In genomic region chr1:52686261-52686751, GRCh38 we compare ENCODE assay signal across 8 cellular contexts. TPM values are rescaled to one million over a fixed set of nuclear protein-coding genes. Genes with fewer than 3 reads are reported as not detected.
DNase-seq lines count a peak whose midpoint lies in the region; ATAC-seq and TF ChIP-seq lines count a peak whose summit lies in the region.
"Not testable (repeated sequence)": the region's sequence is repeated elsewhere in the genome, so short reads cannot be mapped to it uniquely, and the experiment has no call there.

No MANE protein-coding gene starts in this region.

- H3K4me1 ChIP-seq in fibroblast of lung (ENCODE audit: control insufficient read depth, extremely low read depth, insufficient read depth, low read length) = not testable (repeated sequence)

- H3K27me3 ChIP-seq in fibroblast of lung (ENCODE audit: control insufficient read depth, insufficient read depth, low read length) = not testable (repeated sequence)

- H3K79me2 ChIP-seq in fibroblast of lung (ENCODE audit: control insufficient read depth, insufficient read depth, low read length) = not testable (repeated sequence)

- intact Hi-C loops in activated T-helper 2 cell treated with anti-CD3 and anti-CD28 coated beads, Interferon-gamma antibody, Interleukin-2, Interleukin-4, amounts not matched to agents 10 μg/mL and 5 μg/mL and 100 μg/mL, durations not matched to agents 14 hours and 24 hours and 36 hours (cut with micrococcal nuclease) = loop anchor here (1.0 to 10.0 kb wide), 3 partner anchors 262 to 542 kb away; partner anchors contain the start of genes ORC1, PRPF38A and ZFYVE9

- not testable (repeated sequence) for H4K20me1 ChIP-seq in fibroblast of lung (ENCODE audit: control insufficient read depth, extremely low read depth, insufficient read depth, low read length)

- not testable (repeated sequence) for H3K27ac ChIP-seq in fibroblast of lung (ENCODE audit: insufficient read depth, low read length)

- not testable (repeated sequence) for H2AFZ ChIP-seq in fibroblast of lung (ENCODE audit: low read length)

- not testable (repeated sequence) for H3K4me3 ChIP-seq in HFF-Myc (replicated peaks; ENCODE audit: low read depth, low read length); fibroblast of lung (replicated peaks in 1 of 4; ENCODE audit: control extremely low read depth in 1 of 4, insufficient read depth in 1 of 4, low read depth in 3 of 4, low read length in 4 of 4)

- peak overlapping the region; percentile 48 for H3K27ac Mint-ChIP-seq in activated T-helper 2 cell treated with anti-CD3 and anti-CD28 coated beads, Interferon-gamma antibody, Interleukin-2, Interleukin-4, amounts not matched to agents 10 μg/mL and 5 μg/mL and 100 μg/mL, durations not matched to agents 14 hours and 24 hours and 36 hours
- peak overlapping the region in 1 of 3 experiments; percentile 19 for H3K27ac Mint-ChIP-seq in nephron
- H3K27ac Mint-ChIP-seq in stimulated activated naive B cell treated with anti-CD40 and anti-IgM and Interleukin-4, amounts not matched to agents 10 μg/mL and 1 μg/mL and 100 μg/mL, for 72 hours = peak overlapping the region; percentile 84

- ATAC-seq in SK-N-SH treated with all-trans-retinoic acid at 6 μM for 48 hours = peak; percentile 90
- peak; percentile 98 to 99 for ATAC-seq in stimulated activated naive B cell treated with anti-CD40 and anti-IgM and Interleukin-4, amounts not matched to agents 10 μg/mL and 1 μg/mL and 100 μg/mL, for 72 hours (replicated peaks)

- H3K9me3 ChIP-seq in fibroblast of lung (ENCODE audit: control insufficient read depth, insufficient read depth, low read depth, low read length) = not testable (repeated sequence)

- H3K4me2 ChIP-seq in fibroblast of lung (ENCODE audit: extremely low read depth, insufficient read depth, low read length) = not testable (repeated sequence)

- DNase-seq in DMS153 (lab: John Stamatoyannopoulos, UW) (peak; percentile 48), NCI-H1417 (lab: John Stamatoyannopoulos, UW) (peak; percentile 55 to 82 (median 57)), fibroblast of lung (ENCODE audit: low read depth in 2 of 2) (peak; percentile 46 to 74)
- DNase-seq in HFF-Myc (ENCODE audit: extremely low read depth, low read depth) = not testable (repeated sequence)
- DNase-seq in activated T-helper 2 cell treated with anti-CD3 and anti-CD28 coated beads, Interferon-gamma antibody, Interleukin-2, Interleukin-4, amounts not matched to agents 10 μg/mL and 5 μg/mL and 100 μg/mL, durations not matched to agents 14 hours and 24 hours and 36 hours (ENCODE audit: low spot score) = peak; percentile 70
- peak; percentile 62 for DNase-seq in stimulated activated naive B cell treated with anti-CD40 and anti-IgM and Interleukin-4, amounts not matched to agents 10 μg/mL and 1 μg/mL and 100 μg/mL, for 72 hours

- H3K36me3 ChIP-seq in fibroblast of lung (ENCODE audit: control insufficient read depth, insufficient read depth, low read length) = not testable (repeated sequence)

- not testable (repeated sequence) for H3K4me1 Mint-ChIP-seq in activated T-helper 2 cell treated with anti-CD3 and anti-CD28 coated beads, Interferon-gamma antibody, Interleukin-2, Interleukin-4, amounts not matched to agents 10 μg/mL and 5 μg/mL and 100 μg/mL, durations not matched to agents 14 hours and 24 hours and 36 hours (ENCODE audit: low read depth); nephron
- H3K4me1 Mint-ChIP-seq in stimulated activated naive B cell treated with anti-CD40 and anti-IgM and Interleukin-4, amounts not matched to agents 10 μg/mL and 1 μg/mL and 100 μg/mL, for 72 hours = peaks cover 11 to 26% of the 10 kb centered on the region in 2 donors

- H3K9ac ChIP-seq in fibroblast of lung (ENCODE audit: insufficient read depth, low read length) = not testable (repeated sequence)

- TF ChIP-seq CTCF in HFF-Myc (IDR thresholded peaks at IDR 0.05; ENCODE audit: low read depth, low read length, missing control alignments) = peak; percentile 70
- peak; percentile 70 to 80 for TF ChIP-seq CTCF in fibroblast of lung (conservative IDR thresholded peaks at IDR 0.05 in 1 of 2, IDR thresholded peaks at IDR 0.05 in 1 of 2; ENCODE audit: low read depth in 1 of 2, low read length in 2 of 2)
- TF ChIP-seq CTCF in nephron (IDR thresholded peaks at IDR 0.05; ENCODE audit: unreplicated experiment in 3 of 3) = peak; percentile 70 to 86 (median 73)

- not testable (repeated sequence) for H3K4me3 Mint-ChIP-seq in activated T-helper 2 cell treated with anti-CD3 and anti-CD28 coated beads, Interferon-gamma antibody, Interleukin-2, Interleukin-4, amounts not matched to agents 10 μg/mL and 5 μg/mL and 100 μg/mL, durations not matched to agents 14 hours and 24 hours and 36 hours (ENCODE audit: low read depth); nephron
- peak overlapping the region in 1 of 2 donors; percentile 41 for H3K4me3 Mint-ChIP-seq in stimulated activated naive B cell treated with anti-CD40 and anti-IgM and Interleukin-4, amounts not matched to agents 10 μg/mL and 1 μg/mL and 100 μg/mL, for 72 hours

- H3K9me3 Mint-ChIP-seq in activated T-helper 2 cell treated with anti-CD3 and anti-CD28 coated beads, Interferon-gamma antibody, Interleukin-2, Interleukin-4, amounts not matched to agents 10 μg/mL and 5 μg/mL and 100 μg/mL, durations not matched to agents 14 hours and 24 hours and 36 hours; nephron; stimulated activated naive B cell treated with anti-CD40 and anti-IgM and Interleukin-4, amounts not matched to agents 10 μg/mL and 1 μg/mL and 100 μg/mL, for 72 hours: not testable (repeated sequence)

- H3K27me3 Mint-ChIP-seq in activated T-helper 2 cell treated with anti-CD3 and anti-CD28 coated beads, Interferon-gamma antibody, Interleukin-2, Interleukin-4, amounts not matched to agents 10 μg/mL and 5 μg/mL and 100 μg/mL, durations not matched to agents 14 hours and 24 hours and 36 hours (ENCODE audit: low read depth); nephron (ENCODE audit: low read depth); stimulated activated naive B cell treated with anti-CD40 and anti-IgM and Interleukin-4, amounts not matched to agents 10 μg/mL and 1 μg/mL and 100 μg/mL, for 72 hours: not testable (repeated sequence)

- H3K36me3 Mint-ChIP-seq in activated T-helper 2 cell treated with anti-CD3 and anti-CD28 coated beads, Interferon-gamma antibody, Interleukin-2, Interleukin-4, amounts not matched to agents 10 μg/mL and 5 μg/mL and 100 μg/mL, durations not matched to agents 14 hours and 24 hours and 36 hours (ENCODE audit: low read depth) = peaks cover 52% of the 10 kb centered on the region
- peaks cover 22% of the 10 kb centered on the region for H3K36me3 Mint-ChIP-seq in nephron (ENCODE audit: low read depth)
- peaks cover 33 to 43% of the 10 kb centered on the region in 2 donors for H3K36me3 Mint-ChIP-seq in stimulated activated naive B cell treated with anti-CD40 and anti-IgM and Interleukin-4, amounts not matched to agents 10 μg/mL and 1 μg/mL and 100 μg/mL, for 72 hours

RNA-seq across cellular contexts. Expression of gene COA7, which starts 11.8 kb away (rescaled TPM):
- 31.5 and 34.2 TPM in 2 replicates for total RNA-seq in activated T-helper 2 cell treated with anti-CD3 and anti-CD28 coated beads, Interferon-gamma antibody, Interleukin-2, Interleukin-4, amounts not matched to agents 10 μg/mL and 5 μg/mL and 100 μg/mL, durations not matched to agents 14 hours and 24 hours and 36 hours
- 14.5 and 15.2 TPM in 2 replicates for total RNA-seq in fibroblast of lung
- polyA plus RNA-seq in fibroblast of lung = 16.2 and 16.8 TPM in 2 replicates
- polyA plus RNA-seq in fibroblast of lung (2012) = 19.0 and 20.2 TPM in 2 replicates
- polyA minus RNA-seq in fibroblast of lung (ENCODE audit: low replicate concordance) = 12.7 and 13.6 TPM in 2 replicates

RNA-seq across cellular contexts. Expression of gene ZYG11B, which starts 39.9 kb away (rescaled TPM):
- total RNA-seq in activated T-helper 2 cell treated with anti-CD3 and anti-CD28 coated beads, Interferon-gamma antibody, Interleukin-2, Interleukin-4, amounts not matched to agents 10 μg/mL and 5 μg/mL and 100 μg/mL, durations not matched to agents 14 hours and 24 hours and 36 hours = 12.7 and 13.2 TPM in 2 replicates
- 36.7 and 50.7 TPM in 2 replicates for total RNA-seq in fibroblast of lung
- polyA plus RNA-seq in fibroblast of lung = 21.1 and 30.2 TPM in 2 replicates
- 9.6 and 14.1 TPM in 2 replicates for polyA plus RNA-seq in fibroblast of lung (2012)
- 22.3 and 23.3 TPM in 2 replicates for polyA minus RNA-seq in fibroblast of lung (ENCODE audit: low replicate concordance)

RNA-seq across cellular contexts. Expression of gene SHISAL2A, which starts 53.3 kb away (rescaled TPM):
- total RNA-seq in activated T-helper 2 cell treated with anti-CD3 and anti-CD28 coated beads, Interferon-gamma antibody, Interleukin-2, Interleukin-4, amounts not matched to agents 10 μg/mL and 5 μg/mL and 100 μg/mL, durations not matched to agents 14 hours and 24 hours and 36 hours = 1.9 and 2.5 TPM in 2 replicates
- not detected in 2 replicates for total RNA-seq in fibroblast of lung
- polyA plus RNA-seq in fibroblast of lung = not detected in 2 replicates
- polyA plus RNA-seq in fibroblast of lung (2012) = not detected in 2 replicates
- not detected in 2 replicates for polyA minus RNA-seq in fibroblast of lung (ENCODE audit: low replicate concordance)
